In the genomic region with DNA sequence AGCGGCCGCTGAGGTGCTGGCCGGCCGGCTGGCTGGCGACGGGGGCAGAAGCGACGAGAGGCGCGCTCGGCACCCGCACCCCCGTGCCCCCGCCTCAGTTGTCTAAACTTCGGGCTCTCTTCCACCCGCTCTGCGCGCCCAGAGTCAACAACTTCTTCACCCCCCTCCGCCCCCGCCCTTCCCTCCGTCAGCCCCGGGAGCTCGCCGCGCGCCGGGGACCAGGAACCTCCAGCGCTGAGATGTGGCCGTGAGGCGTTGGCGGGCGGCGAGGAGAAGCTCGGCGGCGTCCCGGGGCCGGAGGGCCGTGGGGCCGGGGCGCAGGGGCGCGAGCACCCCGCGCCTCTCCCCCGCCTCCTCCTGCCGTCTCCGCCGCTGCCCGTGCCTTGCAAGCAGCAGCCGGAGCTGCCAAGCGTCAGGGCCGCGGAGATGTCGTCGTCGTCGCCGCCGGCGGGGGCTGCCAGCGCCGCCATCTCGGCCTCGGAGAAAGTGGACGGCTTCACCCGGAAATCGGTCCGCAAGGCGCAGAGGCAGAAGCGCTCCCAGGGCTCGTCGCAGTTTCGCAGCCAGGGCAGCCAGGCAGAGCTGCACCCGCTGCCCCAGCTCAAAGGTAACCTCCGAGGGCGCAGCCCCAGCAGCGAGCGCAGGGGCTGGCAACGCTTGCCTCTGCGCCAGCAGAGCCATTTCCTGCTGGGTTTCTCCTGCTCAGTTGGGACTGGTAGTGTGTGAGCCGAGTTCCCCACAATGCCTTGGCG, we compare ENCODE assay signal across 8 cellular contexts. TPM values are rescaled to one million over a fixed set of nuclear protein-coding genes. Genes with fewer than 3 reads are reported as not detected.
A peak's percentile ranks its signal among the peaks of the same experiment; 100 is the strongest.
DNase-seq lines count a peak whose midpoint lies in the region; ATAC-seq and TF ChIP-seq lines count a peak whose summit lies in the region.

No MANE protein-coding gene starts in this region.

- H3K27me3 ChIP-seq in CD4-positive, CD25-positive, alpha-beta regulatory T cell (ENCODE audit: control insufficient read depth, insufficient read depth, low read length): no peaks in the 10 kb centered on the region
- H3K27me3 ChIP-seq in PC-3 (ENCODE audit: low read length) (no peaks in the 10 kb centered on the region), neutrophil (no peaks in the 10 kb centered on the region)

- H3K9ac ChIP-seq in PC-3 (ENCODE audit: low read length): peak overlapping the region; percentile 54

- DNase-seq in CD4-positive, CD25-positive, alpha-beta regulatory T cell: peak; percentile 64 to 81 (median 78)
- DNase-seq in PC-3: peak; percentile 68
- DNase-seq in activated T-helper 1 cell treated with anti-CD3 and anti-CD28 coated beads, Interleukin-2, amount 50 U/mL, for 16 hours (ENCODE audit: low read depth in 1 of 2, low spot score in 1 of 2): peak; percentile 55 to 60
- DNase-seq in fibroblast of villous mesenchyme (ENCODE audit: low read depth): peak; percentile 51

- H3K9me3 ChIP-seq in CD4-positive, CD25-positive, alpha-beta regulatory T cell (ENCODE audit: control insufficient read depth in 2 of 2, low read length in 2 of 2): no peaks in the 10 kb centered on the region
- H3K9me3 ChIP-seq in PC-3 (ENCODE audit: low read length) (no peaks in the 10 kb centered on the region), neutrophil (no peaks in the 10 kb centered on the region)

- H3K9me3 Mint-ChIP-seq in CD4-positive, CD25-positive, alpha-beta regulatory T cell: no peaks in the 10 kb centered on the region

- peak overlapping the region; percentile 98 to 100 (median 99) for H3K27ac Mint-ChIP-seq in CD4-positive, CD25-positive, alpha-beta regulatory T cell

- H3K4me3 ChIP-seq in CD4-positive, CD25-positive, alpha-beta regulatory T cell (ENCODE audit: low read depth, low read length): peak overlapping the region; percentile 98
- peak overlapping the region; percentile 79 for H3K4me3 ChIP-seq in PC-3 (ENCODE audit: low read length)
- peak overlapping the region; percentile 97 for H3K4me3 ChIP-seq in fibroblast of villous mesenchyme (ENCODE audit: low read depth, low read length)
- H3K4me3 ChIP-seq in neutrophil (ENCODE audit: low read depth in 1 of 2, low read length in 1 of 2): peak overlapping the region; percentile 85 to 99

- POLR2A ChIA-PET in PC-3 (lab: Charles Lee; ENCODE audit: unreplicated experiment): interaction anchor here (0.6 to 0.7 kb wide), 4 partner anchors 16 to 322 kb away, joined by 4 to 7 read pairs (median 6); partner anchors contain the start of gene ATF3

- BruUV-seq in PC-3 (replicated peaks; lab: Mats Ljungman, UMichigan): no TSS peak

- peak overlapping the region; percentile 96 to 100 (median 97) for H3K4me3 Mint-ChIP-seq in CD4-positive, CD25-positive, alpha-beta regulatory T cell

- intact Hi-C loops in PC-3 (cut with micrococcal nuclease): loop anchor here (1.0 to 10.0 kb wide), 4 partner anchors 51 to 279 kb away; partner anchors contain the start of gene NENF

- H3K36me3 Mint-ChIP-seq in CD4-positive, CD25-positive, alpha-beta regulatory T cell: peaks cover 4% of the 10 kb centered on the region

- 0 out of 2 replicates have a peak, but pooled peaks cover 8% of the 10 kb centered on the region for H4K20me1 ChIP-seq in PC-3 (ENCODE audit: low read length)

- CTCF ChIA-PET in PC-3 (lab: Charles Lee): interaction anchor here (0.6 to 1.4 kb wide), 6 partner anchors 26 to 315 kb away, joined by 3 to 15 read pairs (median 5); no protein-coding TSS in a partner anchor

- no peaks in the 10 kb centered on the region for H3K36me3 ChIP-seq in CD4-positive, CD25-positive, alpha-beta regulatory T cell (ENCODE audit: control insufficient read depth, insufficient read depth, low read length)
- H3K36me3 ChIP-seq in PC-3 (ENCODE audit: low read depth, low read length) (no peaks in the 10 kb centered on the region), neutrophil (no peaks in the 10 kb centered on the region)

- H3F3A ChIP-seq in PC-3 (ENCODE audit: low read length, unreplicated experiment): no peaks in the 10 kb centered on the region

- peak overlapping the region; percentile 80 for H2AFZ ChIP-seq in PC-3 (ENCODE audit: low read length)

- TF ChIP-seq CTCF in PC-3 (conservative IDR thresholded peaks at IDR 0.05; ENCODE audit: low read depth, low read length) (no peak), fibroblast of villous mesenchyme (IDR thresholded peaks at IDR 0.05; ENCODE audit: insufficient read depth, low read depth, low read length) (no peak), neutrophil (IDR thresholded peaks at IDR 0.05) (no peak)

- H3K9me2 ChIP-seq in PC-3 (replicated peaks; ENCODE audit: low read length): no peaks in the 10 kb centered on the region

- H3K4me1 Mint-ChIP-seq in CD4-positive, CD25-positive, alpha-beta regulatory T cell: peaks cover 11 to 48% (median 36%) of the 10 kb centered on the region in 4 donors

- H3K79me2 ChIP-seq in PC-3 (ENCODE audit: low read length): peaks cover 48% of the 10 kb centered on the region

- peaks cover 53% of the 10 kb centered on the region for H3K4me1 ChIP-seq in CD4-positive, CD25-positive, alpha-beta regulatory T cell (ENCODE audit: control insufficient read depth, insufficient read depth, low read length, poor library complexity, severe bottlenecking)
- H3K4me1 ChIP-seq in PC-3 (ENCODE audit: insufficient read depth, low read length) (peaks cover 37% of the 10 kb centered on the region), neutrophil (ENCODE audit: control insufficient read depth in 1 of 2, insufficient read depth in 1 of 2, low read depth in 1 of 2, low read length in 1 of 2) (peaks cover 60 to 68% of the 10 kb centered on the region in 2 experiments)

- H3K27me3 Mint-ChIP-seq in CD4-positive, CD25-positive, alpha-beta regulatory T cell: peaks cover 5% of the 10 kb centered on the region

- ATAC-seq in CD4-positive, CD25-positive, alpha-beta regulatory T cell (ENCODE audit: low read depth in 2 of 2): peak; percentile 13 to 14
- ATAC-seq in GM19351 (IDR thresholded peaks at IDR 0.05; ENCODE audit: unreplicated experiment) (peak; percentile 8), HG03469 (IDR thresholded peaks at IDR 0.05; ENCODE audit: unreplicated experiment) (peak; percentile 8), PC-3 (peak; percentile 12)

- H3K27ac ChIP-seq in CD4-positive, CD25-positive, alpha-beta regulatory T cell (ENCODE audit: insufficient read depth, low read length, poor library complexity, severe bottlenecking): peak overlapping the region; percentile 97
- H3K27ac ChIP-seq in PC-3 (ENCODE audit: low read length) (peak overlapping the region; percentile 44), neutrophil (peak overlapping the region; percentile 95), temporal lobe (ENCODE audit: low read depth, low read length) (peak overlapping the region; percentile 93)

- peak overlapping the region; percentile 89 for H3K4me2 ChIP-seq in PC-3 (ENCODE audit: low read length)

RNA-seq across cellular contexts. Expression of gene PPP2R5A, which starts 0.7 kb away (rescaled TPM):
- 64.6 TPM for total RNA-seq in CD4-positive, CD25-positive, alpha-beta regulatory T cell
- 10 to 100 TPM; 41.6 to 52.8 (median 46.2) TPM for polyA plus RNA-seq in CD4-positive, CD25-positive, alpha-beta regulatory T cell
- total RNA-seq in PC-3 (2014; rRNA removed) (44.0 and 64.7 TPM in 2 replicates), fibroblast of villous mesenchyme (21.9 and 29.4 TPM in 2 replicates), temporal lobe (18.4 TPM)

Comparison
In these comparisons a context has a peak if more than half of its experiments do, and no peak if none do; other contexts are left out.
1. Peak in every context shown above with its lines: DNase-seq, ATAC-seq, H3K4me3 ChIP-seq and H3K27ac ChIP-seq.
2. H3K27ac ChIP-seq: peak in every context shown above with its lines; median percentile 97 in CD4-positive, CD25-positive, alpha-beta regulatory T cell; 95 in neutrophil; 93 in temporal lobe; 44 in PC-3.